ENCODE assay signal across 15 cellular contexts in the genomic region with DNA sequence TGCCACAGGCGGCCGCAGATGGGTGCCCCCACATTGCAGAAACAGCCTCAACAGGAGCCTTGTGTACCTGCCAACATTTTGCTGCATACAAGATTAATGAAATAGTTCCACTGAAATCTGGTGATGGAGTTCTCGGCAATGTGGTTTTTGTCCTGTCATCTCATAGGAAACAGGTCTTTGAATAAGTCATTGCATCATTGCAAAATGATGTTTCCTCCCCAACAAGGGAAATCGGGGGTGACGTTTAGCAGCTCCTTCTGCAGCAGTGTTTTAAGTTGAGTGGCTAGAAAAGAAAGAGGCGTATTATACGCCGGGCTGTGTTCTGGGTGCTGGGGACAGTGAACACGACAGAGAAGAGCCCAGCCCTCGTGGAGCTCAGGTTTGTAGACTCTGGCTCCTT.
DNase-seq lines count a peak whose midpoint lies in the region; ATAC-seq and TF ChIP-seq lines count a peak whose summit lies in the region.
"Had no signal": no experiment of that assay in that cellular context is flagged by ENCODE, and none has a peak within 500 bp of the region (broad histone marks: within the 10 kb centered on the region; RNA-seq: fewer than 3 reads in every experiment).

No MANE protein-coding gene starts in this region.

- H3K27ac ChIP-seq in IMR-90 (ENCODE audit: insufficient read depth, low read length) (no peak overlapping the region), thyroid gland (no peak overlapping the region)
- H3K27ac ChIP-seq: foreskin keratinocyte had no signal

- CTCF ChIA-PET in IMR-90 (lab: Yijun Ruan, JAX), result no interaction called here

- no peaks in the 10 kb centered on the region for H3K9me3 ChIP-seq in IMR-90 (ENCODE audit: control insufficient read depth, insufficient read depth, low read length)
- H3K9me3 ChIP-seq in adipocyte (ENCODE audit: control insufficient read depth, low read length), result no peaks in the 10 kb centered on the region
- H3K9me3 ChIP-seq in thyroid gland, result no peaks in the 10 kb centered on the region
- H3K9me3 ChIP-seq: SJCRH30 had no signal

- peaks cover 12% of the 10 kb centered on the region for H3K4me1 ChIP-seq in IMR-90 (ENCODE audit: control insufficient read depth, insufficient read depth, low read length)
- peaks cover 9% of the 10 kb centered on the region for H3K4me1 ChIP-seq in adipocyte (ENCODE audit: control insufficient read depth, insufficient read depth, low read length)
- H3K4me1 ChIP-seq in thyroid gland, result peaks cover 13 to 14% of the 10 kb centered on the region in 2 donors

- TF ChIP-seq POLR2A in IMR-90 (IDR thresholded peaks at IDR 0.05; ENCODE audit: low read depth, low read length), result no peak
- no peak for TF ChIP-seq POLR2A in thyroid gland (IDR thresholded peaks at IDR 0.05)

- no peak overlapping the region for H3K23ac ChIP-seq in IMR-90 (ENCODE audit: low read depth, low read length)

- H4K5ac ChIP-seq in IMR-90 (ENCODE audit: low read depth, low read length), result no peak overlapping the region

- H2BK15ac ChIP-seq in IMR-90 (ENCODE audit: low read depth, low read length), result peak overlapping the region; percentile 2; the same call in 2 of the 3 replicates

- H3K18ac ChIP-seq in IMR-90 (ENCODE audit: low read depth, low read length), result no peak overlapping the region

- no peak overlapping the region for H3K14ac ChIP-seq in IMR-90 (replicated peaks; ENCODE audit: low read depth, low read length)

- POLR2A ChIA-PET in IMR-90 (lab: Charles Lee; ENCODE audit: unreplicated experiment), result no interaction called here

- no peak overlapping the region for H4K8ac ChIP-seq in IMR-90 (ENCODE audit: low read depth in 2 of 2, low read length in 2 of 2)

- H3K36me3 ChIP-seq in IMR-90 (ENCODE audit: control insufficient read depth, insufficient read depth, low read length) (no peaks in the 10 kb centered on the region), adipocyte (ENCODE audit: control insufficient read depth, insufficient read depth, low read length, severe bottlenecking) (no peaks in the 10 kb centered on the region), thyroid gland (no peaks in the 10 kb centered on the region)
- H3K36me3 ChIP-seq: SJCRH30 had no signal

- peak overlapping the region; percentile 68; the same call in 1 of the 2 replicates for H2AK5ac ChIP-seq in IMR-90 (ENCODE audit: low read depth, low read length)

- no peak overlapping the region for H2AFZ ChIP-seq in IMR-90 (replicated peaks; ENCODE audit: low read length, poor library complexity)

- no peak for ATAC-seq in IMR-90 (ENCODE audit: low read depth)
- no peak for ATAC-seq in left ventricle myocardium superior
- ATAC-seq in HG02885 (IDR thresholded peaks at IDR 0.05; ENCODE audit: poor library complexity, unreplicated experiment), result no peak
- ATAC-seq: foreskin keratinocyte had no signal

- no peaks in the 10 kb centered on the region; the same call in 1 of the 2 replicates for H3K27me3 ChIP-seq in IMR-90 (ENCODE audit: control insufficient read depth, insufficient read depth, low read length)
- no peaks in the 10 kb centered on the region for H3K27me3 ChIP-seq in adipocyte (replicated peaks; ENCODE audit: control insufficient read depth, insufficient read depth, low read length)
- no peaks in the 10 kb centered on the region for H3K27me3 ChIP-seq in thyroid gland
- H3K27me3 ChIP-seq: foreskin keratinocyte, SJCRH30 had no signal

- TF ChIP-seq RAD21 in IMR-90 (IDR thresholded peaks at IDR 0.05; ENCODE audit: low read length), result no peak

- intact Hi-C loops in IMR-90 (cut with micrococcal nuclease) (loop anchor here (2.0 kb wide), 2 partner anchors 55 to 67 kb away; no protein-coding TSS in a partner anchor), left ventricle myocardium superior (cut with micrococcal nuclease) (no loop called here), thyroid gland (cut with DNase I) (no loop called here)

- H3K9ac ChIP-seq in IMR-90 (ENCODE audit: low read depth, low read length) (no peak overlapping the region), adipocyte (ENCODE audit: low read length) (peak overlapping the region; percentile 26)

- H2BK5ac ChIP-seq in IMR-90 (ENCODE audit: low read depth, low read length, poor library complexity, severe bottlenecking), result no peak overlapping the region

- no peak overlapping the region for H3K56ac ChIP-seq in IMR-90 (ENCODE audit: extremely low read depth, insufficient read depth, low read length)

- no peak overlapping the region; the same call in 1 of the 2 replicates for H2BK20ac ChIP-seq in IMR-90 (ENCODE audit: low read depth, low read length)

- in situ Hi-C loops in IMR-90 (cut with MboI; ENCODE audit: low sequenced_read_pairs), result no loop called here

- no peak overlapping the region for H3K4me2 ChIP-seq in IMR-90 (ENCODE audit: low read depth, low read length)

- peak overlapping the region; percentile 8 for H2AK9ac ChIP-seq in IMR-90 (replicated peaks; ENCODE audit: low read depth, low read length, poor library complexity)

- H2BK120ac ChIP-seq in IMR-90 (ENCODE audit: low read depth, low read length), result 0 out of 2 replicates have a peak overlapping the region, but pooled peaks have one; percentile 30

- H4K91ac ChIP-seq in IMR-90 (ENCODE audit: insufficient read depth, low read depth, low read length), result peak overlapping the region; percentile 46; the same call in 1 of the 2 replicates

- H3K4me3 ChIP-seq in IMR-90 (ENCODE audit: insufficient read depth, low read depth, low read length), result no peak overlapping the region
- no peak overlapping the region for H3K4me3 ChIP-seq in adipocyte (ENCODE audit: low read length)
- H3K4me3 ChIP-seq in thyroid gland (replicated peaks in 1 of 3), result no peak overlapping the region
- H3K4me3 ChIP-seq: SJCRH30 had no signal

- peaks cover 12% of the 10 kb centered on the region for H3K9me1 ChIP-seq in IMR-90 (ENCODE audit: insufficient read depth, low read length)

- 97% methylated on average over 4 of the region's 10 CpGs; no CpG with 5 or more reads in 1 of the 2 experiments for WGBS in IMR-90 (ENCODE audit: extremely low coverage in 2 of 2, insufficient read length in 1 of 2), 2 experiments
- 85 to 87% methylated on average over 10 of the region's 10 CpGs for WGBS in thyroid gland, 2 donors

- peak overlapping the region; percentile 62 for H3K4ac ChIP-seq in IMR-90 (ENCODE audit: low read depth, low read length)

- dilution Hi-C loops in IMR-90 (cut with HindIII; ENCODE audit: low sequenced_read_pairs, unreplicated experiment), result no loop called here

- peak; percentile 5 to 11 for DNase-seq in AML-193 (lab: John Stamatoyannopoulos, UW)
- DNase-seq in IMR-90, result peak; percentile 39
- no peak for DNase-seq in adipocyte (ENCODE audit: low read depth)
- peak; percentile 7 for DNase-seq in left ventricle myocardium superior
- DNase-seq in thyroid gland, result no peak
- no peak for DNase-seq in activated gamma-delta T cell treated with Interleukin-2 at 50 U/mL for 16 hours
- no peak for DNase-seq in amniotic stem cell (lab: John Stamatoyannopoulos, UW)
- DNase-seq: activated CD4-positive, alpha-beta T cell treated with anti-CD3 and anti-CD28 coated beads, Interleukin-2, amount 50 U/mL, for 1 hour; activated T-cell treated with anti-CD3 and anti-CD28 coated beads for 4 hours; endodermal cell; foreskin keratinocyte; immature natural killer cell; NCI-H187 treated with DMSO at 0.1 percent for 48 hours had no signal

- H4K20me1 ChIP-seq in IMR-90 (ENCODE audit: insufficient read depth, low read length), result peaks cover 5% of the 10 kb centered on the region; the same call in 1 of the 2 replicates

- no TSS peak for BruUV-seq in IMR-90 (replicated peaks; lab: Mats Ljungman, UMichigan)

- peaks cover 0 to 5% of the 10 kb centered on the region in 2 experiments; a peak in 2 of 4 replicates for H3K79me1 ChIP-seq in IMR-90 (ENCODE audit: low read depth in 1 of 2, low read length in 2 of 2)

- TF ChIP-seq CTCF in IMR-90 (conservative IDR thresholded peaks at IDR 0.05; ENCODE audit: low read depth, low read length) (no peak), thyroid gland (IDR thresholded peaks at IDR 0.05) (no peak)

TF ChIP-seq in IMR-90, 13 proteins besides CTCF, POLR2A, EP300 and RAD21:
- no peak for TF ChIP-seq RCOR1 (IDR thresholded peaks at IDR 0.05; ENCODE audit: insufficient replicate concordance, low read length)
- TF ChIP-seq CEBPB (IDR thresholded peaks at IDR 0.05; ENCODE audit: low read depth, low read length), result peak; percentile 77; the same call in 1 of the 2 replicates
- TF ChIP-seq, protein P1, sequence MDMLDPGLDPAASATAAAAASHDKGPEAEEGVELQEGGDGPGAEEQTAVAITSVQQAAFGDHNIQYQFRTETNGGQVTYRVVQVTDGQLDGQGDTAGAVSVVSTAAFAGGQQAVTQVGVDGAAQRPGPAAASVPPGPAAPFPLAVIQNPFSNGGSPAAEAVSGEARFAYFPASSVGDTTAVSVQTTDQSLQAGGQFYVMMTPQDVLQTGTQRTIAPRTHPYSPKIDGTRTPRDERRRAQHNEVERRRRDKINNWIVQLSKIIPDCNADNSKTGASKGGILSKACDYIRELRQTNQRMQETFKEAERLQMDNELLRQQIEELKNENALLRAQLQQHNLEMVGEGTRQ (IDR thresholded peaks at IDR 0.05; ENCODE audit: low read depth, low read length), result no peak

Comparison
In these comparisons a context has a peak if more than half of its experiments do, and no peak if none do; other contexts are left out.
1. DNase-seq: peak in AML-193 (2 of 2), IMR-90 (single experiment) and left ventricle myocardium superior (single experiment); none in adipocyte (single experiment), thyroid gland (0 of 2), activated gamma-delta T cell treated with Interleukin-2 at 50 U/mL for 16 hours (single experiment) and amniotic stem cell (single experiment).